ENCODE assay signal across 1 cellular context in the genomic region with DNA sequence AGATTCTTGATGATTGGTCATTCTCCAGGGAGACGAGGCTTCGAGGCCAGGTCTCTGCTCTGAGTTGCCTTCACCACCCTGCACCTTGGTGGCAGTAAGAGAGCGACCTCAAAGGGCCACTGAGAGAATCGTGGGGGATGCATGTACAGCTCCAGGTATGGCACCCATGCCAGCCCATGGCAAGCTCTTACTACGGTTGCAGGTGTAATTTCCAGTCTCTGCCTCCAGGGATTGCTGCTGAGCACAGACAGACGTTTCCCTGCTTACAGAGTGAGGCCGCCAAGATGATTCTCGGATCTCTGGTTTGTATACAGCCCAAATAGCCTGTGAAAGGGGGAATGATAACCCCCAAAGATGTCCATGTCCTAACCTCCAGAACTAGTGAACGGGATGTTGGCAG.
TF ChIP-seq lines count a peak whose summit lies in the region.

No MANE protein-coding gene starts in this region.

TF ChIP-seq in WTC11, 78 proteins besides CTCF, POLR2A, EP300 and RAD21 (continued from another document):
- TF ChIP-seq, protein P1, sequence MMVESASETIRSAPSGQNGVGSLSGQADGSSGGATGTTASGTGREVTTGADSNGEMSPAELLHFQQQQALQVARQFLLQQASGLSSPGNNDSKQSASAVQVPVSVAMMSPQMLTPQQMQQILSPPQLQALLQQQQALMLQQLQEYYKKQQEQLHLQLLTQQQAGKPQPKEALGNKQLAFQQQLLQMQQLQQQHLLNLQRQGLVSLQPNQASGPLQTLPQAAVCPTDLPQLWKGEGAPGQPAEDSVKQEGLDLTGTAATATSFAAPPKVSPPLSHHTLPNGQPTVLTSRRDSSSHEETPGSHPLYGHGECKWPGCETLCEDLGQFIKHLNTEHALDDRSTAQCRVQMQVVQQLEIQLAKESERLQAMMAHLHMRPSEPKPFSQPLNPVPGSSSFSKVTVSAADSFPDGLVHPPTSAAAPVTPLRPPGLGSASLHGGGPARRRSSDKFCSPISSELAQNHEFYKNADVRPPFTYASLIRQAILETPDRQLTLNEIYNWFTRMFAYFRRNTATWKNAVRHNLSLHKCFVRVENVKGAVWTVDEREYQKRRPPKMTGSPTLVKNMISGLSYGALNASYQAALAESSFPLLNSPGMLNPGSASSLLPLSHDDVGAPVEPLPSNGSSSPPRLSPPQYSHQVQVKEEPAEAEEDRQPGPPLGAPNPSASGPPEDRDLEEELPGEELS (CRISPR knock-in tag; IDR thresholded peaks at IDR 0.05) = no peak
- TF ChIP-seq PRRX2 (CRISPR knock-in tag; IDR thresholded peaks at IDR 0.05) (no peak), SP1 (CRISPR knock-in tag; conservative IDR thresholded peaks at IDR 0.05) (no peak), TCF7 (CRISPR knock-in tag; IDR thresholded peaks at IDR 0.05; ENCODE audit: low read depth) (no peak), NR1H2 (CRISPR knock-in tag; IDR thresholded peaks at IDR 0.05) (no peak)
- TF ChIP-seq, protein P2, sequence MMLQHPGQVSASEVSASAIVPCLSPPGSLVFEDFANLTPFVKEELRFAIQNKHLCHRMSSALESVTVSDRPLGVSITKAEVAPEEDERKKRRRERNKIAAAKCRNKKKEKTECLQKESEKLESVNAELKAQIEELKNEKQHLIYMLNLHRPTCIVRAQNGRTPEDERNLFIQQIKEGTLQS (CRISPR knock-in tag; conservative IDR thresholded peaks at IDR 0.05) = no peak
TF ChIP-seq in WTC11: peak in this region for 0.
